In the genomic region with DNA sequence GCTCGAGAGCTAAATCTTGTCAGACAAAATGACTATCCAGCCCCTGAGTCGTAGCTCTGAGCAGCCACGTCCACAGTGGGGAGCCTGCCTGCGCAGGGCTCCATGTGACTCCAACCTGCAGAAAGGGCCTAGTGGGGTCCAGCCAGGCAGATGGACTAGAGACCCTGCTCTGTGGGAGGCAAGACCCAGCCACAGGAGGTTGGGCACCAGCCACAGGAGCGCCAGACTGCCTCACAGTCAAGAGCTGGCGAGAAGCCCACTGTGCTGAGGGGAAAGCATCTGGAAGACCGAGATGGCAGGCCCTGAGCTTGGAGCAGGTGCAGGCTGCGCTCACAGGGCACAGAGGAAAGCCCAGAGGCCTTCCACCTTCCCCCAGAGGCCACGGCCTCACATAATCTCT, we compare ENCODE assay signal across 15 cellular contexts.
DNase-seq lines count a peak whose midpoint lies in the region; ATAC-seq and TF ChIP-seq lines count a peak whose summit lies in the region.
"Had no signal": no experiment of that assay in that cellular context is flagged by ENCODE, and none has a peak within 500 bp of the region (broad histone marks: within the 10 kb centered on the region; RNA-seq: fewer than 3 reads in every experiment).

No MANE protein-coding gene starts in this region.

- 67 to 78% (median 70%) methylated on average over 8 to 9 of the region's 9 CpGs for WGBS in stomach, 5 donors

- TF ChIP-seq EP300 in stomach (IDR thresholded peaks at IDR 0.05) = no peak

- TF ChIP-seq CTCF in stomach (IDR thresholded peaks at IDR 0.05) = no peak

- H3K27ac ChIP-seq in stomach = no peak overlapping the region
- H3K27ac ChIP-seq: ovary, Peyer's patch had no signal

- intact Hi-C loops in head of caudate nucleus (cut with DNase I) (no loop called here), stomach (cut with DNase I; ENCODE audit: low total_unique reads) (no loop called here)

- no peak for ATAC-seq in GM18858 (IDR thresholded peaks at IDR 0.05; ENCODE audit: unreplicated experiment)
- ATAC-seq: activated naive CD8-positive, alpha-beta T cell treated with anti-CD3 and anti-CD28 coated beads, Interleukin-2, amount 50 U/mL, for 24 hours; activated T-cell treated with anti-CD3 and anti-CD28 coated beads, Interleukin-2, amount 50 U/mL, for 72 hours; GM23338; stimulated activated effector memory CD8-positive, alpha-beta T cell treated with anti-CD3 and anti-CD28 coated beads, Interleukin-12 subunit alpha, Interleukin-12 subunit beta, amount 100 ng/mL, for 72 hours had no signal

- H3K27me3 ChIP-seq in stomach = no peaks in the 10 kb centered on the region
- H3K27me3 ChIP-seq: ovary, Peyer's patch had no signal

- no peaks in the 10 kb centered on the region for H3K36me3 ChIP-seq in stomach
- H3K36me3 ChIP-seq: ovary, Peyer's patch had no signal

- H3K4me1 ChIP-seq in stomach = peaks cover 0 to 6% (median 0%) of the 10 kb centered on the region in 4 donors
- H3K4me1 ChIP-seq: Peyer's patch had no signal

- no peak for TF ChIP-seq POLR2A in stomach (IDR thresholded peaks at IDR 0.05)

- H3K4me3 ChIP-seq in stomach = no peak overlapping the region
- H3K4me3 ChIP-seq: GM23338, ovary, Peyer's patch had no signal

- no peaks in the 10 kb centered on the region for H3K9me3 ChIP-seq in stomach
- H3K9me3 ChIP-seq: ovary, Peyer's patch had no signal

- DNase-seq in NCI-H146 (lab: John Stamatoyannopoulos, UW) (peak; percentile 55), NCI-H146 treated with DMSO at 0.1 percent for 48 hours (lab: John Stamatoyannopoulos, UW; ENCODE audit: unreplicated experiment) (no peak), NCI-H446 (lab: John Stamatoyannopoulos, UW) (peak; percentile 79 to 97), head of caudate nucleus (peak in 35 of 42 donors; percentile 18 to 66 (median 40)), stomach (peak; percentile 59), HPDE6-E6E7 (ENCODE audit: extremely low spot score) (no peak)
- DNase-seq in stimulated activated CD4-positive, alpha-beta T cell treated with anti-CD3 and anti-CD28 coated beads, Interleukin-4, amount 100 ng/mL, for 4 hours = no peak
- DNase-seq: activated naive CD8-positive, alpha-beta T cell treated with anti-CD3 and anti-CD28 coated beads, Interleukin-2, amount 50 U/mL, for 24 hours; activated T-cell treated with anti-CD3 and anti-CD28 coated beads, Interleukin-2, amount 50 U/mL, for 72 hours; NCI-H526 treated with DMSO at 0.1 percent for 48 hours; ovary; Peyer's patch had no signal

Comparison
In these comparisons a context has a peak if more than half of its experiments do, and no peak if none do; other contexts are left out.
1. DNase-seq: peak in NCI-H146 (single experiment), NCI-H446 (2 of 2), head of caudate nucleus (35 of 42) and stomach (single experiment); none in NCI-H146 treated with DMSO at 0.1 percent for 48 hours (single experiment), stimulated activated CD4-positive, alpha-beta T cell treated with anti-CD3 and anti-CD28 coated beads, Interleukin-4, amount 100 ng/mL, for 4 hours (0 of 2) and HPDE6-E6E7 (single experiment).